ENCODE assay signal across 24 cellular contexts in the genomic region with DNA sequence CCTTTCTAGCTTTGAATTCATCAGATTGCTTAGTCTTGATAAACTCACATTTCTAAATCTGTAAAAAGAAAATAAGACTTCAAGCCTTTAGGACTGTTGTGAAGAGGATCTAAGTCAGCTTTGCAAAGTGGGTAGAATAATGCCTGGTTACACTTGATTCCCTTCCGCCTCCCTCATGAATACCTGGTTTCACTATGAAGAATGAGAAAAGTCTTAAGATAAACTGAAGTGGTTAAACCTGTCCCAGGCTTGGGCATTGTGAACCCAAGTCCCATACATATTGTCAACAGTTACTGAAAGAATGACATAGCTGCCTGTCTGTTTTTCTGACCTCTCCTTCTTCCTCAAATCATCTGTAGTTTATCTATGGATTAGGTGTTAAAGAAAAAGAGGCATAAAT. TPM values are rescaled to one million over a fixed set of nuclear protein-coding genes. Genes with fewer than 3 reads are reported as not detected.
"Had no signal": no experiment of that assay in that cellular context is flagged by ENCODE, and none has a peak within 500 bp of the region (broad histone marks: within the 10 kb centered on the region; RNA-seq: fewer than 3 reads in every experiment).

No MANE protein-coding gene starts in this region.

- H3K4me1 ChIP-seq: breast epithelium, colonic mucosa, left ventricle myocardium inferior, pancreas, uterus had no signal

- H3K27ac ChIP-seq: breast epithelium, colonic mucosa, esophagus muscularis mucosa, left ventricle myocardium inferior, pancreas, tibial nerve, uterus had no signal

- H3K4me3 ChIP-seq: breast epithelium, colonic mucosa, esophagus muscularis mucosa, left ventricle myocardium inferior, pancreas, tibial nerve, uterus had no signal

- H3K4me3 Mint-ChIP-seq: activated CD8-positive, alpha-beta T cell treated with anti-CD3 and anti-CD28 coated beads, Interleukin-2, amount 10 ng/mL, durations not matched to agents 7 days and 5 days; activated naive CD4-positive, alpha-beta T cell treated with anti-CD3 and anti-CD28 coated beads, Interleukin-2, amount 50 U/mL, for 24 hours; activated T-helper 1 cell treated with anti-CD3 and anti-CD28 coated beads, Interleukin-12 subunit alpha, Interleukin-12 subunit beta, Interleukin-2, Interleukin-4 antibody, amounts not matched to agents 30 ng/mL and 10 ng/mL and 1 ng/mL, durations not matched to agents 14 hours and 24 hours and 36 hours; nephron had no signal

- H3K27me3 ChIP-seq: breast epithelium, colonic mucosa, esophagus muscularis mucosa, pancreas, tibial nerve, uterus had no signal

- ATAC-seq: activated CD8-positive, alpha-beta T cell treated with anti-CD3 and anti-CD28 coated beads, Interleukin-2, amount 10 ng/mL, durations not matched to agents 7 days and 5 days; pancreas; right cardiac atrium; stimulated activated naive CD8-positive, alpha-beta T cell treated with anti-CD3 and anti-CD28 coated beads, Interleukin-15, Interleukin-2, amounts not matched to agents 100 U/mL and 50 U/mL, for 24 hours had no signal

- DNase-seq: activated CD4-positive, alpha-beta T cell treated with anti-CD3 and anti-CD28 coated beads for 1 hour; activated CD4-positive, alpha-beta T cell treated with anti-CD3 and anti-CD28 coated beads, Interleukin-2, amount 50 U/mL, for 1 hour; activated CD8-positive, alpha-beta T cell treated with anti-CD3 and anti-CD28 coated beads, Interleukin-2, amount 10 ng/mL, durations not matched to agents 7 days and 5 days; activated gamma-delta T cell treated with Interleukin-2 at 50 U/mL for 16 hours; colonic mucosa; glutamatergic neuron; hippocampal formation; kidney glomerular epithelial cell; left ventricle myocardium inferior; midbrain; pancreas; right cardiac atrium; stimulated activated CD4-positive, alpha-beta T cell treated with anti-CD3 and anti-CD28 coated beads, Interleukin-4, amount 100 ng/mL, for 24 hours; stimulated activated naive CD8-positive, alpha-beta T cell treated with anti-CD3 and anti-CD28 coated beads, Interleukin-15, Interleukin-2, amounts not matched to agents 100 U/mL and 50 U/mL, for 24 hours; substantia nigra; T-helper 9 cell; uterus had no signal

- H3K27ac Mint-ChIP-seq: activated CD8-positive, alpha-beta T cell treated with anti-CD3 and anti-CD28 coated beads, Interleukin-2, amount 10 ng/mL, durations not matched to agents 7 days and 5 days; activated naive CD4-positive, alpha-beta T cell treated with anti-CD3 and anti-CD28 coated beads, Interleukin-2, amount 50 U/mL, for 24 hours; activated T-helper 1 cell treated with anti-CD3 and anti-CD28 coated beads, Interleukin-12 subunit alpha, Interleukin-12 subunit beta, Interleukin-2, Interleukin-4 antibody, amounts not matched to agents 30 ng/mL and 10 ng/mL and 1 ng/mL, durations not matched to agents 14 hours and 24 hours and 36 hours had no signal

- H3K9me3 Mint-ChIP-seq: activated T-helper 1 cell treated with anti-CD3 and anti-CD28 coated beads, Interleukin-12 subunit alpha, Interleukin-12 subunit beta, Interleukin-2, Interleukin-4 antibody, amounts not matched to agents 30 ng/mL and 10 ng/mL and 1 ng/mL, durations not matched to agents 14 hours and 24 hours and 36 hours; nephron had no signal

- H3K36me3 ChIP-seq: breast epithelium, colonic mucosa, esophagus muscularis mucosa, left ventricle myocardium inferior, pancreas, tibial nerve, uterus had no signal

- H3K36me3 Mint-ChIP-seq: activated naive CD4-positive, alpha-beta T cell treated with anti-CD3 and anti-CD28 coated beads, Interleukin-2, amount 50 U/mL, for 24 hours had no signal

- H3K27me3 Mint-ChIP-seq: activated naive CD4-positive, alpha-beta T cell treated with anti-CD3 and anti-CD28 coated beads, Interleukin-2, amount 50 U/mL, for 24 hours had no signal

- H3K9me3 ChIP-seq: breast epithelium, colonic mucosa, esophagus muscularis mucosa, left ventricle myocardium inferior, pancreas, tibial nerve, uterus had no signal

RNA-seq across cellular contexts. Expression of a gene that starts 16.7 kb away (rescaled TPM):
- total RNA-seq: activated CD8-positive, alpha-beta T cell treated with anti-CD3 and anti-CD28 coated beads, Interleukin-2, amount 10 ng/mL, durations not matched to agents 7 days and 5 days; activated T-helper 1 cell treated with anti-CD3 and anti-CD28 coated beads, Interleukin-12 subunit alpha, Interleukin-12 subunit beta, Interleukin-2, Interleukin-4 antibody, amounts not matched to agents 30 ng/mL and 10 ng/mL and 1 ng/mL, durations not matched to agents 14 hours and 24 hours and 36 hours; esophagus muscularis mucosa; left ventricle myocardium inferior; pulmonary artery endothelial cell; right cardiac atrium; tibial nerve had no signal
- polyA plus RNA-seq: right cardiac atrium had no signal
